In the genomic region with DNA sequence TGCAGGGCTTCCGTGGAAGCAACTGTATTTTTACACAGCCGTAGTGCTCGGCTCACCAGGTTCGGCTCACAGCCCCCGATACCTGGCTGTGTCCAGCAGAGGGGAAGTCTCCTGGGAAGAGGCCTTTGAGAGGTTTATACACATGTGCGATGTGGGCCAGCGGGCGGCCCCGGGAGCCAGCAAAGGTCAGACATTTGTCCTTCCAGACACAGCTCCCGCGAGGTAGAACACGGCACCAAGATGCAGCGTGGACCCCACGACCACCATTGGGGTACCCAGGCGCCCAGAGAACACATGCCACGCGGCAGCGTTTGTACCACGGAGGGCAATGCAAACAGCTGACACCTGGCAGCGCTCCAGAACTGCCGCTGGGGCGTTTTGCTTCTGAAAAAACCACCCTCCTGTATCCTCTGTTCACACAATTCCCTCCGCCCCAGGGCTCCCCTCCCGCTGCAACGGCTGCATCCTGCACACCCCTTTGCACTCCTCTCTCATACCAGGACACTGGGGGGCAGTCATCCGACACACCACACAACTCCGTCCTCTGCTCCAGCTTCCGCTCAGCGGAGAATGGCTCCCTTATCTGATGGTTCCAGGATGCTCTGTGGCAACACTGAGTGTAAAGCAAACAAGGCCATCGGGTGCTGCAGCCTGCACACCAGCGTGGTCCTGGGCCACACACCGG, we compare ENCODE assay signal across 1 cellular context.
TF ChIP-seq lines count a peak whose summit lies in the region.

No MANE protein-coding gene starts in this region.

TF ChIP-seq in K562, 482 proteins besides CTCF, POLR2A, EP300 and RAD21 (continued from another document and continues in another):
- TF ChIP-seq, protein P1, sequence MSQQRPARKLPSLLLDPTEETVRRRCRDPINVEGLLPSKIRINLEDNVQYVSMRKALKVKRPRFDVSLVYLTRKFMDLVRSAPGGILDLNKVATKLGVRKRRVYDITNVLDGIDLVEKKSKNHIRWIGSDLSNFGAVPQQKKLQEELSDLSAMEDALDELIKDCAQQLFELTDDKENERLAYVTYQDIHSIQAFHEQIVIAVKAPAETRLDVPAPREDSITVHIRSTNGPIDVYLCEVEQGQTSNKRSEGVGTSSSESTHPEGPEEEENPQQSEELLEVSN (IDR thresholded peaks at IDR 0.05; ENCODE audit: borderline replicate concordance in 1 of 2, extremely low read depth in 1 of 2, insufficient read depth in 1 of 2, insufficient read length in 1 of 2, low read depth in 1 of 2, low read length in 1 of 2, poor library complexity in 1 of 2, severe bottlenecking in 1 of 2) = no peak
- TF ChIP-seq, protein P2, sequence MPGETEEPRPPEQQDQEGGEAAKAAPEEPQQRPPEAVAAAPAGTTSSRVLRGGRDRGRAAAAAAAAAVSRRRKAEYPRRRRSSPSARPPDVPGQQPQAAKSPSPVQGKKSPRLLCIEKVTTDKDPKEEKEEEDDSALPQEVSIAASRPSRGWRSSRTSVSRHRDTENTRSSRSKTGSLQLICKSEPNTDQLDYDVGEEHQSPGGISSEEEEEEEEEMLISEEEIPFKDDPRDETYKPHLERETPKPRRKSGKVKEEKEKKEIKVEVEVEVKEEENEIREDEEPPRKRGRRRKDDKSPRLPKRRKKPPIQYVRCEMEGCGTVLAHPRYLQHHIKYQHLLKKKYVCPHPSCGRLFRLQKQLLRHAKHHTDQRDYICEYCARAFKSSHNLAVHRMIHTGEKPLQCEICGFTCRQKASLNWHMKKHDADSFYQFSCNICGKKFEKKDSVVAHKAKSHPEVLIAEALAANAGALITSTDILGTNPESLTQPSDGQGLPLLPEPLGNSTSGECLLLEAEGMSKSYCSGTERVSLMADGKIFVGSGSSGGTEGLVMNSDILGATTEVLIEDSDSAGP (CRISPR knock-in tag; IDR thresholded peaks at IDR 0.05) = no peak
- TF ChIP-seq HDAC2 (IDR thresholded peaks at IDR 0.05) (peak; percentile 73), CTBP1 (IDR thresholded peaks at IDR 0.05; ENCODE audit: borderline replicate concordance) (peak; percentile 98), RFX1 (IDR thresholded peaks at IDR 0.05) (no peak), CHD2 (IDR thresholded peaks at IDR 0.05; ENCODE audit: low read depth, low read length) (no peak), RFX7 (CRISPR knock-in tag; IDR thresholded peaks at IDR 0.05) (no peak), HMG20A (CRISPR knock-in tag; conservative IDR thresholded peaks at IDR 0.05) (no peak), TCF7 (IDR thresholded peaks at IDR 0.05; ENCODE audit: borderline replicate concordance) (no peak), RBM17 (IDR thresholded peaks at IDR 0.05; ENCODE audit: borderline replicate concordance, low read depth, low read length) (no peak), KLF6 (CRISPR knock-in tag; IDR thresholded peaks at IDR 0.05; ENCODE audit: borderline replicate concordance) (no peak), ESRRA (IDR thresholded peaks at IDR 0.05; ENCODE audit: borderline replicate concordance, low read depth) (peak; percentile 31; the same call in 1 of the 2 replicates), MBD2 (IDR thresholded peaks at IDR 0.05; ENCODE audit: borderline replicate concordance, low read depth) (no peak), MCM3 (IDR thresholded peaks at IDR 0.05) (no peak), JUND (IDR thresholded peaks at IDR 0.05; ENCODE audit: borderline replicate concordance, low read depth, low read length) (peak; percentile 60; the same call in 1 of the 2 replicates), JUND (tag; IDR thresholded peaks at IDR 0.05; ENCODE audit: borderline replicate concordance, low read depth, low read length) (no peak; the same call in 2 of the 3 replicates), MAFK (IDR thresholded peaks at IDR 0.05; ENCODE audit: low read length) (no peak), BMI1 (IDR thresholded peaks at IDR 0.05; ENCODE audit: low read length) (no peak), ARHGAP35 (IDR thresholded peaks at IDR 0.05; ENCODE audit: partially characterized antibody) (no peak), ASH1L (IDR thresholded peaks at IDR 0.05; ENCODE audit: borderline replicate concordance, low read depth, partially characterized antibody) (no peak), GTF2F1 (IDR thresholded peaks at IDR 0.05; ENCODE audit: low read depth, low read length) (no peak), PTRF (tag; IDR thresholded peaks at IDR 0.05) (no peak), TAF7 (tag; IDR thresholded peaks at IDR 0.05) (no peak), ZKSCAN1 (IDR thresholded peaks at IDR 0.05; ENCODE audit: low read depth, low read length) (no peak), RBM15 (IDR thresholded peaks at IDR 0.05; ENCODE audit: insufficient read depth, low read length) (no peak), ZNF175 (CRISPR knock-in tag; IDR thresholded peaks at IDR 0.05; ENCODE audit: low read depth) (no peak), ZBTB7A (IDR thresholded peaks at IDR 0.05; ENCODE audit: borderline replicate concordance, control insufficient read depth, low read depth, low read length) (no peak), MIER1 (IDR thresholded peaks at IDR 0.05; ENCODE audit: low read depth) (no peak), KAT2B (IDR thresholded peaks at IDR 0.05; ENCODE audit: low read depth, low read length) (no peak), KDM5B (IDR thresholded peaks at IDR 0.05; ENCODE audit: insufficient replicate concordance, low read depth, low read length) (no peak)
- TF ChIP-seq, protein P3, sequence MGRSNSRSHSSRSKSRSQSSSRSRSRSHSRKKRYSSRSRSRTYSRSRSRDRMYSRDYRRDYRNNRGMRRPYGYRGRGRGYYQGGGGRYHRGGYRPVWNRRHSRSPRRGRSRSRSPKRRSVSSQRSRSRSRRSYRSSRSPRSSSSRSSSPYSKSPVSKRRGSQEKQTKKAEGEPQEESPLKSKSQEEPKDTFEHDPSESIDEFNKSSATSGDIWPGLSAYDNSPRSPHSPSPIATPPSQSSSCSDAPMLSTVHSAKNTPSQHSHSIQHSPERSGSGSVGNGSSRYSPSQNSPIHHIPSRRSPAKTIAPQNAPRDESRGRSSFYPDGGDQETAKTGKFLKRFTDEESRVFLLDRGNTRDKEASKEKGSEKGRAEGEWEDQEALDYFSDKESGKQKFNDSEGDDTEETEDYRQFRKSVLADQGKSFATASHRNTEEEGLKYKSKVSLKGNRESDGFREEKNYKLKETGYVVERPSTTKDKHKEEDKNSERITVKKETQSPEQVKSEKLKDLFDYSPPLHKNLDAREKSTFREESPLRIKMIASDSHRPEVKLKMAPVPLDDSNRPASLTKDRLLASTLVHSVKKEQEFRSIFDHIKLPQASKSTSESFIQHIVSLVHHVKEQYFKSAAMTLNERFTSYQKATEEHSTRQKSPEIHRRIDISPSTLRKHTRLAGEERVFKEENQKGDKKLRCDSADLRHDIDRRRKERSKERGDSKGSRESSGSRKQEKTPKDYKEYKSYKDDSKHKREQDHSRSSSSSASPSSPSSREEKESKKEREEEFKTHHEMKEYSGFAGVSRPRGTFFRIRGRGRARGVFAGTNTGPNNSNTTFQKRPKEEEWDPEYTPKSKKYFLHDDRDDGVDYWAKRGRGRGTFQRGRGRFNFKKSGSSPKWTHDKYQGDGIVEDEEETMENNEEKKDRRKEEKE (IDR thresholded peaks at IDR 0.05; ENCODE audit: borderline replicate concordance in 1 of 2, control insufficient read depth in 1 of 2, low read depth in 2 of 2, low read length in 1 of 2) = no peak
- TF ChIP-seq, protein P4, sequence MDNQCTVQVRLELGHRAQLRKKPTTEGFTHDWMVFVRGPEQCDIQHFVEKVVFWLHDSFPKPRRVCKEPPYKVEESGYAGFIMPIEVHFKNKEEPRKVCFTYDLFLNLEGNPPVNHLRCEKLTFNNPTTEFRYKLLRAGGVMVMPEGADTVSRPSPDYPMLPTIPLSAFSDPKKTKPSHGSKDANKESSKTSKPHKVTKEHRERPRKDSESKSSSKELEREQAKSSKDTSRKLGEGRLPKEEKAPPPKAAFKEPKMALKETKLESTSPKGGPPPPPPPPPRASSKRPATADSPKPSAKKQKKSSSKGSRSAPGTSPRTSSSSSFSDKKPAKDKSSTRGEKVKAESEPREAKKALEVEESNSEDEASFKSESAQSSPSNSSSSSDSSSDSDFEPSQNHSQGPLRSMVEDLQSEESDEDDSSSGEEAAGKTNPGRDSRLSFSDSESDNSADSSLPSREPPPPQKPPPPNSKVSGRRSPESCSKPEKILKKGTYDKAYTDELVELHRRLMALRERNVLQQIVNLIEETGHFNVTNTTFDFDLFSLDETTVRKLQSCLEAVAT (IDR thresholded peaks at IDR 0.05) = 0 out of 4 replicates have a peak, but pooled peaks of 1 of the 2 experiments have one; percentile 26
- TF ChIP-seq, protein P5, sequence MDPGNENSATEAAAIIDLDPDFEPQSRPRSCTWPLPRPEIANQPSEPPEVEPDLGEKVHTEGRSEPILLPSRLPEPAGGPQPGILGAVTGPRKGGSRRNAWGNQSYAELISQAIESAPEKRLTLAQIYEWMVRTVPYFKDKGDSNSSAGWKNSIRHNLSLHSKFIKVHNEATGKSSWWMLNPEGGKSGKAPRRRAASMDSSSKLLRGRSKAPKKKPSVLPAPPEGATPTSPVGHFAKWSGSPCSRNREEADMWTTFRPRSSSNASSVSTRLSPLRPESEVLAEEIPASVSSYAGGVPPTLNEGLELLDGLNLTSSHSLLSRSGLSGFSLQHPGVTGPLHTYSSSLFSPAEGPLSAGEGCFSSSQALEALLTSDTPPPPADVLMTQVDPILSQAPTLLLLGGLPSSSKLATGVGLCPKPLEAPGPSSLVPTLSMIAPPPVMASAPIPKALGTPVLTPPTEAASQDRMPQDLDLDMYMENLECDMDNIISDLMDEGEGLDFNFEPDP (CRISPR knock-in tag; IDR thresholded peaks at IDR 0.05) = no peak
- TF ChIP-seq, protein P6, sequence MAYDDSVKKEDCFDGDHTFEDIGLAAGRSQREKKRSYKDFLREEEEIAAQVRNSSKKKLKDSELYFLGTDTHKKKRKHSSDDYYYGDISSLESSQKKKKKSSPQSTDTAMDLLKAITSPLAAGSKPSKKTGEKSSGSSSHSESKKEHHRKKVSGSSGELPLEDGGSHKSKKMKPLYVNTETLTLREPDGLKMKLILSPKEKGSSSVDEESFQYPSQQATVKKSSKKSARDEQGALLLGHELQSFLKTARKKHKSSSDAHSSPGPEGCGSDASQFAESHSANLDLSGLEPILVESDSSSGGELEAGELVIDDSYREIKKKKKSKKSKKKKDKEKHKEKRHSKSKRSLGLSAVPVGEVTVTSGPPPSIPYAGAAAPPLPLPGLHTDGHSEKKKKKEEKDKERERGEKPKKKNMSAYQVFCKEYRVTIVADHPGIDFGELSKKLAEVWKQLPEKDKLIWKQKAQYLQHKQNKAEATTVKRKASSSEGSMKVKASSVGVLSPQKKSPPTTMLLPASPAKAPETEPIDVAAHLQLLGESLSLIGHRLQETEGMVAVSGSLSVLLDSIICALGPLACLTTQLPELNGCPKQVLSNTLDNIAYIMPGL (CRISPR knock-in tag; IDR thresholded peaks at IDR 0.05) = no peak
- TF ChIP-seq, protein P7, sequence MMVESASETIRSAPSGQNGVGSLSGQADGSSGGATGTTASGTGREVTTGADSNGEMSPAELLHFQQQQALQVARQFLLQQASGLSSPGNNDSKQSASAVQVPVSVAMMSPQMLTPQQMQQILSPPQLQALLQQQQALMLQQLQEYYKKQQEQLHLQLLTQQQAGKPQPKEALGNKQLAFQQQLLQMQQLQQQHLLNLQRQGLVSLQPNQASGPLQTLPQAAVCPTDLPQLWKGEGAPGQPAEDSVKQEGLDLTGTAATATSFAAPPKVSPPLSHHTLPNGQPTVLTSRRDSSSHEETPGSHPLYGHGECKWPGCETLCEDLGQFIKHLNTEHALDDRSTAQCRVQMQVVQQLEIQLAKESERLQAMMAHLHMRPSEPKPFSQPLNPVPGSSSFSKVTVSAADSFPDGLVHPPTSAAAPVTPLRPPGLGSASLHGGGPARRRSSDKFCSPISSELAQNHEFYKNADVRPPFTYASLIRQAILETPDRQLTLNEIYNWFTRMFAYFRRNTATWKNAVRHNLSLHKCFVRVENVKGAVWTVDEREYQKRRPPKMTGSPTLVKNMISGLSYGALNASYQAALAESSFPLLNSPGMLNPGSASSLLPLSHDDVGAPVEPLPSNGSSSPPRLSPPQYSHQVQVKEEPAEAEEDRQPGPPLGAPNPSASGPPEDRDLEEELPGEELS (CRISPR knock-in tag; IDR thresholded peaks at IDR 0.05; ENCODE audit: borderline replicate concordance) = no peak
- TF ChIP-seq, protein P8, sequence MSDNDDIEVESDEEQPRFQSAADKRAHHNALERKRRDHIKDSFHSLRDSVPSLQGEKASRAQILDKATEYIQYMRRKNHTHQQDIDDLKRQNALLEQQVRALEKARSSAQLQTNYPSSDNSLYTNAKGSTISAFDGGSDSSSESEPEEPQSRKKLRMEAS (CRISPR knock-in tag; IDR thresholded peaks at IDR 0.05) = no peak
- TF ChIP-seq, protein P9, sequence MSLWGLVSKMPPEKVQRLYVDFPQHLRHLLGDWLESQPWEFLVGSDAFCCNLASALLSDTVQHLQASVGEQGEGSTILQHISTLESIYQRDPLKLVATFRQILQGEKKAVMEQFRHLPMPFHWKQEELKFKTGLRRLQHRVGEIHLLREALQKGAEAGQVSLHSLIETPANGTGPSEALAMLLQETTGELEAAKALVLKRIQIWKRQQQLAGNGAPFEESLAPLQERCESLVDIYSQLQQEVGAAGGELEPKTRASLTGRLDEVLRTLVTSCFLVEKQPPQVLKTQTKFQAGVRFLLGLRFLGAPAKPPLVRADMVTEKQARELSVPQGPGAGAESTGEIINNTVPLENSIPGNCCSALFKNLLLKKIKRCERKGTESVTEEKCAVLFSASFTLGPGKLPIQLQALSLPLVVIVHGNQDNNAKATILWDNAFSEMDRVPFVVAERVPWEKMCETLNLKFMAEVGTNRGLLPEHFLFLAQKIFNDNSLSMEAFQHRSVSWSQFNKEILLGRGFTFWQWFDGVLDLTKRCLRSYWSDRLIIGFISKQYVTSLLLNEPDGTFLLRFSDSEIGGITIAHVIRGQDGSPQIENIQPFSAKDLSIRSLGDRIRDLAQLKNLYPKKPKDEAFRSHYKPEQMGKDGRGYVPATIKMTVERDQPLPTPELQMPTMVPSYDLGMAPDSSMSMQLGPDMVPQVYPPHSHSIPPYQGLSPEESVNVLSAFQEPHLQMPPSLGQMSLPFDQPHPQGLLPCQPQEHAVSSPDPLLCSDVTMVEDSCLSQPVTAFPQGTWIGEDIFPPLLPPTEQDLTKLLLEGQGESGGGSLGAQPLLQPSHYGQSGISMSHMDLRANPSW (CRISPR knock-in tag; IDR thresholded peaks at IDR 0.05) = no peak
